13 cellular contexts compared by ENCODE assay signal in genomic region chr12:3132636-3133409, GRCh38. TPM values are rescaled to one million over a fixed set of nuclear protein-coding genes. Genes with fewer than 3 reads are reported as not detected.
DNase-seq lines count a peak whose midpoint lies in the region; ATAC-seq, FAIRE-seq and TF ChIP-seq lines count a peak whose summit lies in the region.
"Had no signal": no experiment of that assay in that cellular context is flagged by ENCODE, and none has a peak within 500 bp of the region (broad histone marks: within the 10 kb centered on the region; RNA-seq: fewer than 3 reads in every experiment).

No MANE protein-coding gene starts in this region.

- TF ChIP-seq CTCF in H1 (IDR thresholded peaks at IDR 0.05; ENCODE audit: control extremely low read depth in 1 of 3, insufficient read depth in 1 of 3, low read depth in 1 of 3, low read length in 3 of 3) = peak in 1 of 3 experiments; percentile 61; a peak in 2 of 4 replicates
- TF ChIP-seq CTCF in upper lobe of right lung (IDR thresholded peaks at IDR 0.05) = no peak
- no peak for TF ChIP-seq CTCF in ascending aorta (IDR thresholded peaks at IDR 0.05)
- TF ChIP-seq CTCF in GM10266 (IDR thresholded peaks at IDR 0.05; ENCODE audit: control insufficient read depth, insufficient read depth, low read depth, missing control alignments) = no peak

- no peak overlapping the region for H2AK5ac ChIP-seq in H1 (ENCODE audit: low read depth, low read length)

- no peak overlapping the region for H4K8ac ChIP-seq in H1 (ENCODE audit: extremely low read depth, insufficient read depth, low read length)

- no peak overlapping the region for H3K56ac ChIP-seq in H1 (replicated peaks; ENCODE audit: insufficient read length, low read depth, low read length)

- H2BK5ac ChIP-seq in H1 (ENCODE audit: low read depth, low read length) = no peak overlapping the region

- H3K4me2 ChIP-seq in H1 (ENCODE audit: insufficient read depth in 1 of 2, low read depth in 2 of 2, low read length in 2 of 2) = no peak overlapping the region

- intact Hi-C loops in upper lobe of right lung (cut with DNase I) (no loop called here), ascending aorta (cut with DNase I) (loop anchor here (10.0 kb wide), 1 partner anchor 672 kb away; no protein-coding TSS in a partner anchor)

- no peak overlapping the region for H2BK12ac ChIP-seq in H1 (ENCODE audit: low read depth, low read length)

- no peak overlapping the region for H3K18ac ChIP-seq in H1 (ENCODE audit: extremely low read depth, low read length)

- CTCF ChIA-PET in H1 (lab: Charles Lee; ENCODE audit: partially characterized antibody) = interaction anchor here (0.6 to 16.5 kb wide), 17 partner anchors 8 to 662 kb away, joined by 3 to 448 read pairs (median 6); no protein-coding TSS in a partner anchor

- H3K14ac ChIP-seq in H1 (ENCODE audit: insufficient read length) = no peak overlapping the region

- TF ChIP-seq RAD21 in H1 (IDR thresholded peaks at IDR 0.05 in 1 of 2, conservative IDR thresholded peaks at IDR 0.05 in 1 of 2; ENCODE audit: low read depth in 2 of 2, low read length in 2 of 2) = peak; percentile 38 to 62; a peak in 3 of 4 replicates

- H3K79me1 ChIP-seq in H1 (ENCODE audit: low read depth, low read length) = no peaks in the 10 kb centered on the region; the same call in 1 of the 2 replicates

- no peak overlapping the region for H2BK20ac ChIP-seq in H1 (ENCODE audit: low read length)

- no peak overlapping the region for H2BK15ac ChIP-seq in H1 (ENCODE audit: low read length)

- H3K9me3 ChIP-seq in H1 (ENCODE audit: insufficient read depth in 2 of 2, low read depth in 1 of 2, low read length in 1 of 2) (no peaks in the 10 kb centered on the region), upper lobe of right lung (no peaks in the 10 kb centered on the region), ascending aorta (no peaks in the 10 kb centered on the region)

- H4K5ac ChIP-seq in H1 (ENCODE audit: insufficient read length, low read depth, low read length) = no peak overlapping the region

- no peaks in the 10 kb centered on the region for H3K79me2 ChIP-seq in H1 (ENCODE audit: control insufficient read depth in 1 of 2, insufficient read depth in 2 of 2, low read length in 2 of 2)

- no peaks in the 10 kb centered on the region for H3K36me3 ChIP-seq in H1 (ENCODE audit: control insufficient read depth in 2 of 4, insufficient read depth in 4 of 4, low read length in 3 of 4)
- no peaks in the 10 kb centered on the region for H3K36me3 ChIP-seq in upper lobe of right lung
- H3K36me3 ChIP-seq in ascending aorta = no peaks in the 10 kb centered on the region

- TF ChIP-seq POLR2A in H1 (IDR thresholded peaks at IDR 0.05; ENCODE audit: control extremely low read depth in 1 of 2, low read depth in 2 of 2, low read length in 2 of 2) = no peak

- peaks cover 1% of the 10 kb centered on the region; the same call in 1 of the 2 replicates for H3K23me2 ChIP-seq in H1 (ENCODE audit: low read depth, low read length)

- peaks cover 0 to 1% of the 10 kb centered on the region in 2 experiments for H4K20me1 ChIP-seq in H1 (replicated peaks in 1 of 2; ENCODE audit: control insufficient read depth in 1 of 2, insufficient read depth in 2 of 2, low read length in 2 of 2)

- POLR2A ChIA-PET in H1 (lab: Charles Lee; ENCODE audit: partially characterized antibody) = interaction anchor here (1.3 kb wide), 1 partner anchor 67 kb away, joined by 3 read pairs; no protein-coding TSS in a partner anchor

- H3K4me3 ChIP-seq in H1 (ENCODE audit: extremely low read depth in 1 of 4, insufficient read depth in 2 of 4, low read depth in 3 of 4, low read length in 4 of 4) (no peak overlapping the region), upper lobe of right lung (no peak overlapping the region), ascending aorta (no peak overlapping the region)

- no peak overlapping the region for H3K9ac ChIP-seq in H1 (replicated peaks in 1 of 4; ENCODE audit: extremely low read depth in 1 of 4, low read depth in 3 of 4, low read length in 3 of 4)

- no peak overlapping the region for H4K91ac ChIP-seq in H1 (replicated peaks; ENCODE audit: insufficient read length, low read length)

- ATAC-seq in upper lobe of right lung = peak; percentile 39
- ATAC-seq: T-helper 17 cell had no signal

- H3K4me1 ChIP-seq in H1 (replicated peaks in 1 of 4; ENCODE audit: control insufficient read depth in 3 of 4, insufficient read depth in 4 of 4, low read length in 3 of 4) (peaks cover 0 to 15% (median 10%) of the 10 kb centered on the region in 4 experiments; a peak in 6 of 7 replicates), upper lobe of right lung (peaks cover 53% of the 10 kb centered on the region), ascending aorta (peaks cover 0 to 39% of the 10 kb centered on the region in 2 donors)

- TF ChIP-seq EP300 in H1 (IDR thresholded peaks at IDR 0.05; ENCODE audit: borderline replicate concordance in 1 of 2, low read depth in 2 of 2, low read length in 2 of 2) = no peak

- 69% methylated on average over 21 of the region's 21 CpGs; no CpG with 5 or more reads in 1 of the 2 experiments for WGBS in H1 (ENCODE audit: extremely low coverage in 1 of 2, insufficient coverage in 1 of 2, insufficient read length in 1 of 2, insufficient replicate concordance in 2 of 2, low coverage in 1 of 2, low lambda C conversion rate in 2 of 2, missing lambda C conversion rate in 1 of 2), 2 experiments

- no peak overlapping the region for H2AFZ ChIP-seq in H1 (ENCODE audit: low read length)

- H3K23ac ChIP-seq in H1 (ENCODE audit: insufficient read length) = no peak overlapping the region

- H3K27ac ChIP-seq in H1 (ENCODE audit: low read depth, low read length) (no peak overlapping the region), upper lobe of right lung (peak overlapping the region; percentile 70), ascending aorta (peak overlapping the region in 1 of 2 donors; percentile 3)

- DNase-seq in NCI-H82 (lab: John Stamatoyannopoulos, UW) (peak; percentile 34), NCI-H82 treated with DMSO at 0.1 percent for 48 hours (lab: John Stamatoyannopoulos, UW; ENCODE audit: unreplicated experiment) (no peak), H1 (ENCODE audit: low read depth in 1 of 2, low spot score in 2 of 2) (peak in 1 of 2 experiments; percentile 59), iris pigment epithelial cell (ENCODE audit: low read depth) (peak; percentile 61), upper lobe of right lung (no peak), NCI-H524 treated with DMSO at 0.1 percent for 48 hours (lab: John Stamatoyannopoulos, UW) (no peak), ascending aorta (ENCODE audit: low spot score in 2 of 2) (no peak), GM10266 (ENCODE audit: extremely low spot score) (no peak)
- DNase-seq: DND-41; NCI-H748 treated with DMSO at 0.1 percent for 48 hours; stimulated activated CD4-positive, alpha-beta T cell treated with anti-CD3 and anti-CD28 coated beads, Interleukin-4, amount 100 ng/mL, for 4 hours; T-helper 17 cell had no signal

- no peak overlapping the region for H2BK120ac ChIP-seq in H1 (replicated peaks; ENCODE audit: low read depth, low read length)

- H3K4ac ChIP-seq in H1 (replicated peaks; ENCODE audit: insufficient read length, low read depth, low read length) = no peak overlapping the region

- H3K27me3 ChIP-seq in H1 (replicated peaks in 1 of 4; ENCODE audit: control insufficient read depth in 3 of 4, extremely low read depth in 1 of 4, insufficient read depth in 3 of 4, low read length in 3 of 4) (no peaks in the 10 kb centered on the region), upper lobe of right lung (no peaks in the 10 kb centered on the region), ascending aorta (no peaks in the 10 kb centered on the region)

- no peak for FAIRE-seq in H1 (lab: Jason Lieb, UNC)
- FAIRE-seq: A204.1 had no signal

TF ChIP-seq in H1, 55 proteins besides CTCF, POLR2A, EP300 and RAD21 (continues in another document):
- TF ChIP-seq SP4 (IDR thresholded peaks at IDR 0.05; ENCODE audit: low read length) (no peak), HDAC2 (IDR thresholded peaks at IDR 0.05; ENCODE audit: borderline replicate concordance in 1 of 2, low read depth in 2 of 2, low read length in 2 of 2) (0 out of 4 replicates have a peak, but pooled peaks of 1 of the 2 experiments have one; percentile 3), RBBP5 (IDR thresholded peaks at IDR 0.05; ENCODE audit: borderline replicate concordance, low read depth, low read length) (no peak), YY1 (IDR thresholded peaks at IDR 0.05; ENCODE audit: low read depth, low read length) (peak; percentile 65; the same call in 1 of the 2 replicates), CEBPB (IDR thresholded peaks at IDR 0.05; ENCODE audit: low read depth, low read length) (no peak), TAF1 (IDR thresholded peaks at IDR 0.05; ENCODE audit: low read depth, low read length) (no peak), PHF8 (conservative IDR thresholded peaks at IDR 0.05; ENCODE audit: low read depth, low read length) (no peak), CTBP2 (IDR thresholded peaks at IDR 0.05; ENCODE audit: borderline replicate concordance, insufficient read depth, insufficient read length, low read length) (no peak), SIRT6 (IDR thresholded peaks at IDR 0.05; ENCODE audit: low read length) (no peak), KDM5A (IDR thresholded peaks at IDR 0.05; ENCODE audit: low read length) (no peak), NANOG (IDR thresholded peaks at IDR 0.05; ENCODE audit: insufficient read depth, low read depth, low read length, poor library complexity, severe bottlenecking) (peak; percentile 18), MAFK (IDR thresholded peaks at IDR 0.05; ENCODE audit: low read depth, low read length) (no peak), RNF2 (IDR thresholded peaks at IDR 0.05; ENCODE audit: borderline replicate concordance, low read depth, low read length, missing control alignments, poor library complexity, severe bottlenecking) (no peak)

RNA-seq across cellular contexts. Expression of gene TSPAN9, which starts 55.6 kb away (rescaled TPM):
- 26.1 and 29.1 TPM in 2 replicates for total RNA-seq in H1 (2021; fragmentation: NEBNext Ultra II Directional; extraction: Animal tissue kit (Norgen Biotek cat#: 25700))
- polyA plus RNA-seq in H1 (2011; rRNA removed) = 11.5 and 20.7 TPM in 2 replicates
- polyA plus RNA-seq in H1 (2011; cell fraction: cytosol; rRNA removed) = 18.5 TPM
- 28.8 TPM for polyA plus RNA-seq in H1 (2011; cell fraction: nucleus; rRNA removed)
- 12.7 to 19.8 TPM (median 17.2 TPM) in 4 replicates for polyA plus RNA-seq in H1 (2012, experiment 1 of 2)
- polyA plus RNA-seq in H1 (2012, experiment 2 of 2) = 14.9 TPM
- polyA plus RNA-seq in H1 (2013, experiment 1 of 2) = 20.1 TPM
- polyA plus RNA-seq in H1 (2013, experiment 2 of 2) = 22.9 TPM
- polyA minus RNA-seq in H1 (2011; rRNA and poly(A)+ RNA removed) = 22.9 and 41.1 TPM in 2 replicates
- 7.2 TPM for polyA minus RNA-seq in H1 (2011; cell fraction: cytosol; rRNA and poly(A)+ RNA removed)
- polyA minus RNA-seq in H1 (2011; cell fraction: nucleus; rRNA and poly(A)+ RNA removed) = 17.2 TPM
- 81.2 TPM for total RNA-seq in upper lobe of right lung
- total RNA-seq in ascending aorta = 109 TPM

Comparison
In these comparisons a context has a peak if more than half of its experiments do, and no peak if none do; other contexts are left out.
1. DNase-seq: peak in NCI-H82 (single experiment) and iris pigment epithelial cell (single experiment); none in NCI-H82 treated with DMSO at 0.1 percent for 48 hours (single experiment), upper lobe of right lung (single experiment), NCI-H524 treated with DMSO at 0.1 percent for 48 hours (single experiment), ascending aorta (0 of 2) and GM10266 (single experiment).